ENCODE assay signal across 26 cellular contexts in genomic region chr16:20761175-20761574, GRCh38. TPM values are rescaled to one million over a fixed set of nuclear protein-coding genes. Genes with fewer than 3 reads are reported as not detected.
"Had no signal": no experiment of that assay in that cellular context is flagged by ENCODE, and none has a peak within 500 bp of the region (broad histone marks: within the 10 kb centered on the region; RNA-seq: fewer than 3 reads in every experiment).

No MANE protein-coding gene starts in this region.

- H3K27me3 ChIP-seq: dorsolateral prefrontal cortex, esophagus muscularis mucosa, foreskin keratinocyte, gastroesophageal sphincter, heart left ventricle, hepatocyte, left lung had no signal

- H3K27me3 Mint-ChIP-seq: naive B cell had no signal

- H2AFZ ChIP-seq: hepatocyte had no signal

- H3K27ac Mint-ChIP-seq: naive B cell had no signal

- H3K4me2 ChIP-seq: hepatocyte had no signal

- ATAC-seq: foreskin keratinocyte, gastroesophageal sphincter, heart left ventricle, left cardiac atrium, left lung, left ventricle myocardium superior, lower lobe of right lung, mucosa of descending colon had no signal

- H3K27ac ChIP-seq: coronary artery, dorsolateral prefrontal cortex, esophagus muscularis mucosa, foreskin keratinocyte, gastroesophageal sphincter, heart left ventricle, hepatocyte, left lung, lower lobe of right lung had no signal

- H3K4me1 ChIP-seq: foreskin keratinocyte had no signal

- DNase-seq: dermis blood vessel endothelial cell; dorsolateral prefrontal cortex; effector CD4-positive, alpha-beta T cell; effector memory CD4-positive, alpha-beta T cell; foreskin keratinocyte; heart left ventricle; hypothalamus; left cardiac atrium; left lung; left ventricle myocardium superior; lower lobe of right lung; mesenchymal stem cell; mucosa of descending colon; naive B cell had no signal

- H3K36me3 ChIP-seq: esophagus muscularis mucosa, gastroesophageal sphincter, heart left ventricle, left lung, lower lobe of right lung had no signal

- H3K4me3 ChIP-seq: coronary artery, dorsolateral prefrontal cortex, esophagus muscularis mucosa, gastroesophageal sphincter, heart left ventricle, hepatocyte, left lung, lower lobe of right lung, mucosa of descending colon had no signal

- H3K9me3 ChIP-seq: esophagus muscularis mucosa, gastroesophageal sphincter, left lung, lower lobe of right lung, mucosa of descending colon had no signal

- FAIRE-seq: colon, endothelial cell of umbilical vein, frontal cortex, islet of Langerhans, keratinocyte had no signal

- H3K79me2 ChIP-seq: hepatocyte had no signal

- H3K4me3 Mint-ChIP-seq: mesothelial cell of epicardium had no signal

RNA-seq across cellular contexts. Expression of gene ACSM3, which starts 2.6 kb away (rescaled TPM):
- total RNA-seq: lung microvascular endothelial cell, myocyte had no signal
